In the genomic region with DNA sequence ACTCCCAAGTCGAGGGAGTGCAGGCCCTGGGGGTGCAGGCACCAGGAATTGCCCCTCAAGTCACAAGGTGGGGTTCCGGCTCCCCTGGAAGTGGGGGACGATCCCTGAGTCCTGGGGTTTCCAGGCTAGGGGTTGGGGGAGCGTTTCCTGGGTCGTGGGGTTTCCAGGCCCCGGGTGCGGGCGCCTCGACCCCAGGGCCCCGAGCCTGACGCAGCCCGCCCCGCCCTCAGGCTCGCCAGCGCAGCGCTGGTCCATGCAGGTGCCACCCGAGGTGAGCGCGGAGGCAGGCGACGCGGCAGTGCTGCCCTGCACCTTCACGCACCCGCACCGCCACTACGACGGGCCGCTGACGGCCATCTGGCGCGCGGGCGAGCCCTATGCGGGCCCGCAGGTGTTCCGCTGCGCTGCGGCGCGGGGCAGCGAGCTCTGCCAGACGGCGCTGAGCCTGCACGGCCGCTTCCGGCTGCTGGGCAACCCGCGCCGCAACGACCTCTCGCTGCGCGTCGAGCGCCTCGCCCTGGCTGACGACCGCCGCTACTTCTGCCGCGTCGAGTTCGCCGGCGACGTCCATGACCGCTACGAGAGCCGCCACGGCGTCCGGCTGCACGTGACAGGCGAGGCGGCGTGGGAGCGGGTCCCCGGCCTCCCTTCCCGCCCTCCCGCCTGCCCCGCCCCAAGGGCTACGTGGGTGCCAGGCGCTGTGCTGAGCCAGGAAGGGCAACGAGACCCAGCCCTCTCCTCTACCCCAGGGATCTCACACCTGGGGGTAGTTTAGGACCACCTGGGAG, we compare ENCODE assay signal across 8 cellular contexts. TPM values are rescaled to one million over a fixed set of nuclear protein-coding genes. Genes with fewer than 3 reads are reported as not detected.
DNase-seq lines count a peak whose midpoint lies in the region; ATAC-seq and TF ChIP-seq lines count a peak whose summit lies in the region.

No MANE protein-coding gene starts in this region.

- H3K27ac ChIP-seq in dorsolateral prefrontal cortex (no peak overlapping the region), thymus (ENCODE audit: low read depth) (no peak overlapping the region)

- no peak overlapping the region for H3K4me3 Mint-ChIP-seq in mesothelial cell of epicardium

- TF ChIP-seq CTCF in dorsolateral prefrontal cortex (IDR thresholded peaks at IDR 0.05 in 54 of 56, conservative IDR thresholded peaks at IDR 0.05 in 2 of 56; ENCODE audit: low read depth in 1 of 56, partially characterized antibody in 56 of 56) (peak in 13 of 56 donors; percentile 1 to 37 (median 13)), mesothelial cell of epicardium (IDR thresholded peaks at IDR 0.05; ENCODE audit: unreplicated experiment) (no peak)

- intact Hi-C loops in dorsolateral prefrontal cortex (cut with DNase I): no loop called here

- H3K4me3 ChIP-seq in dorsolateral prefrontal cortex (peak overlapping the region; percentile 16 to 63 (median 45)), thymus (ENCODE audit: low read length) (peak overlapping the region; percentile 35)

- no peaks in the 10 kb centered on the region for H3K36me3 ChIP-seq in thymus (ENCODE audit: control insufficient read depth, insufficient read depth)

- WGBS in thymus: 32% methylated on average over 84 of the region's 84 CpGs

- no peaks in the 10 kb centered on the region for H3K9me3 Mint-ChIP-seq in mesothelial cell of epicardium

- peaks cover 6% of the 10 kb centered on the region for H3K4me1 Mint-ChIP-seq in mesothelial cell of epicardium

- H3K27ac Mint-ChIP-seq in mesothelial cell of epicardium: no peak overlapping the region

- H3K27me3 ChIP-seq in dorsolateral prefrontal cortex: peaks cover 0 to 42% (median 25%) of the 10 kb centered on the region in 45 donors
- H3K27me3 ChIP-seq in thymus (ENCODE audit: control insufficient read depth, insufficient read depth): no peaks in the 10 kb centered on the region

- peaks cover 76% of the 10 kb centered on the region for H3K27me3 Mint-ChIP-seq in mesothelial cell of epicardium (ENCODE audit: low read depth)

- no peaks in the 10 kb centered on the region for H3K36me3 Mint-ChIP-seq in mesothelial cell of epicardium

- ATAC-seq in SK-N-SH treated with all-trans-retinoic acid at 6 μM for 48 hours: peak; percentile 66

- peak; percentile 26 for DNase-seq in activated gamma-delta T cell treated with Interleukin-2 at 50 U/mL for 16 hours
- no peak for DNase-seq in activated gamma-delta T cell (lab: John Stamatoyannopoulos, UW)
- DNase-seq in dorsolateral prefrontal cortex: no peak
- peak; percentile 51 to 61 for DNase-seq in mesothelial cell of epicardium (ENCODE audit: low spot score in 2 of 2, unreplicated experiment in 2 of 2)
- no peak for DNase-seq in superior temporal gyrus (ENCODE audit: extremely low spot score)
- no peak for DNase-seq in cerebellar nuclear complex (lab: John Stamatoyannopoulos, UW)

- no peaks in the 10 kb centered on the region for H3K9me3 ChIP-seq in thymus (ENCODE audit: control insufficient read depth)

- H3K4me1 ChIP-seq in thymus (ENCODE audit: control insufficient read depth, insufficient read depth, low read length): peaks cover 26% of the 10 kb centered on the region

TF ChIP-seq in SK-N-SH treated with all-trans-retinoic acid at 6 μM for 48 hours, 23 proteins besides CTCF, POLR2A, EP300 and RAD21:
- no peak for TF ChIP-seq CSDC2 (CRISPR knock-in tag; IDR thresholded peaks at IDR 0.05)
- no peak for TF ChIP-seq ZFP30 (CRISPR knock-in tag; IDR thresholded peaks at IDR 0.05)
- no peak for TF ChIP-seq ZFP3 (CRISPR knock-in tag; IDR thresholded peaks at IDR 0.05)
- TF ChIP-seq TOX (CRISPR knock-in tag; IDR thresholded peaks at IDR 0.05; ENCODE audit: borderline replicate concordance): no peak
- TF ChIP-seq ZC3H10 (CRISPR knock-in tag; IDR thresholded peaks at IDR 0.05): no peak
- TF ChIP-seq PPARA (CRISPR knock-in tag; IDR thresholded peaks at IDR 0.05; ENCODE audit: borderline replicate concordance): no peak
- TF ChIP-seq, protein P1, sequence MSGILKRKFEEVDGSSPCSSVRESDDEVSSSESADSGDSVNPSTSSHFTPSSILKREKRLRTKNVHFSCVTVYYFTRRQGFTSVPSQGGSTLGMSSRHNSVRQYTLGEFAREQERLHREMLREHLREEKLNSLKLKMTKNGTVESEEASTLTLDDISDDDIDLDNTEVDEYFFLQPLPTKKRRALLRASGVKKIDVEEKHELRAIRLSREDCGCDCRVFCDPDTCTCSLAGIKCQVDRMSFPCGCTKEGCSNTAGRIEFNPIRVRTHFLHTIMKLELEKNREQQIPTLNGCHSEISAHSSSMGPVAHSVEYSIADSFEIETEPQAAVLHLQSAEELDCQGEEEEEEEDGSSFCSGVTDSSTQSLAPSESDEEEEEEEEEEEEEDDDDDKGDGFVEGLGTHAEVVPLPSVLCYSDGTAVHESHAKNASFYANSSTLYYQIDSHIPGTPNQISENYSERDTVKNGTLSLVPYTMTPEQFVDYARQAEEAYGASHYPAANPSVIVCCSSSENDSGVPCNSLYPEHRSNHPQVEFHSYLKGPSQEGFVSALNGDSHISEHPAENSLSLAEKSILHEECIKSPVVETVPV (CRISPR knock-in tag; IDR thresholded peaks at IDR 0.05): no peak
- no peak for TF ChIP-seq RARB (CRISPR knock-in tag; IDR thresholded peaks at IDR 0.05)
- TF ChIP-seq, protein P2, sequence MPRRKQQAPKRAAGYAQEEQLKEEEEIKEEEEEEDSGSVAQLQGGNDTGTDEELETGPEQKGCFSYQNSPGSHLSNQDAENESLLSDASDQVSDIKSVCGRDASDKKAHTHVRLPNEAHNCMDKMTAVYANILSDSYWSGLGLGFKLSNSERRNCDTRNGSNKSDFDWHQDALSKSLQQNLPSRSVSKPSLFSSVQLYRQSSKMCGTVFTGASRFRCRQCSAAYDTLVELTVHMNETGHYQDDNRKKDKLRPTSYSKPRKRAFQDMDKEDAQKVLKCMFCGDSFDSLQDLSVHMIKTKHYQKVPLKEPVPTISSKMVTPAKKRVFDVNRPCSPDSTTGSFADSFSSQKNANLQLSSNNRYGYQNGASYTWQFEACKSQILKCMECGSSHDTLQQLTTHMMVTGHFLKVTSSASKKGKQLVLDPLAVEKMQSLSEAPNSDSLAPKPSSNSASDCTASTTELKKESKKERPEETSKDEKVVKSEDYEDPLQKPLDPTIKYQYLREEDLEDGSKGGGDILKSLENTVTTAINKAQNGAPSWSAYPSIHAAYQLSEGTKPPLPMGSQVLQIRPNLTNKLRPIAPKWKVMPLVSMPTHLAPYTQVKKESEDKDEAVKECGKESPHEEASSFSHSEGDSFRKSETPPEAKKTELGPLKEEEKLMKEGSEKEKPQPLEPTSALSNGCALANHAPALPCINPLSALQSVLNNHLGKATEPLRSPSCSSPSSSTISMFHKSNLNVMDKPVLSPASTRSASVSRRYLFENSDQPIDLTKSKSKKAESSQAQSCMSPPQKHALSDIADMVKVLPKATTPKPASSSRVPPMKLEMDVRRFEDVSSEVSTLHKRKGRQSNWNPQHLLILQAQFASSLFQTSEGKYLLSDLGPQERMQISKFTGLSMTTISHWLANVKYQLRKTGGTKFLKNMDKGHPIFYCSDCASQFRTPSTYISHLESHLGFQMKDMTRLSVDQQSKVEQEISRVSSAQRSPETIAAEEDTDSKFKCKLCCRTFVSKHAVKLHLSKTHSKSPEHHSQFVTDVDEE (CRISPR knock-in tag; IDR thresholded peaks at IDR 0.05): no peak
- TF ChIP-seq ESRRG (CRISPR knock-in tag; IDR thresholded peaks at IDR 0.05): no peak

RNA-seq across cellular contexts. Expression of a gene that starts 12.0 kb away (rescaled TPM):
- under 1 TPM in 15 of 120 experiments, not detected in 105; 0.17 to 0.70 (median 0.26) TPM for total RNA-seq in dorsolateral prefrontal cortex
- total RNA-seq in mesothelial cell of epicardium: not detected in 3 replicates
- 1.1 TPM for polyA plus RNA-seq in thymus

Comparison
In these comparisons a context has a peak if more than half of its experiments do, and no peak if none do; other contexts are left out.
1. DNase-seq: peak in activated gamma-delta T cell treated with Interleukin-2 at 50 U/mL for 16 hours (single experiment) and mesothelial cell of epicardium (2 of 2); none in activated gamma-delta T cell (single experiment), dorsolateral prefrontal cortex (0 of 10), superior temporal gyrus (single experiment) and cerebellar nuclear complex (0 of 2).